In the genomic region with DNA sequence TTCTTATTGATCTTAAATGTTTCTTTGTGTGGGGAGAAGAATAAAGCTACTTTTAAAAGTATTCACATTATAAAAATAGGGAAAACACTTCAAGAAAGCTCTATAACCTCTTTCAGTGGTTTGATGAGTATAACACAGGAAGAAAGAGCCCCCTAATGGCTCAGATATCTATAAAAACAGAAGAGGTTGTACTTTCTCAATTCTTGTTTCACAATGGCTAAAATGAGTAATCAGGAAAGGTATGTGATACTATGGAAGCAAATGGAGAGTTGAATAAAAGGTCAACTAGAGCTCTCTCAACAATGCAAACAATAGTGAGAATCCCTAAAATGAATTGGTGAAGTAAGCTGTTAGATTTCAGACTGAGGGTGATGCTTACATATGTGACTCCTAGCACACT, we compare ENCODE assay signal across 12 cellular contexts.
DNase-seq lines count a peak whose midpoint lies in the region; ATAC-seq lines count a peak whose summit lies in the region.
"Had no signal": no experiment of that assay in that cellular context is flagged by ENCODE, and none has a peak within 500 bp of the region (broad histone marks: within the 10 kb centered on the region; RNA-seq: fewer than 3 reads in every experiment).

No MANE protein-coding gene starts in this region.

- H3K27me3 ChIP-seq in HUES64 (ENCODE audit: insufficient read depth, low read length): no peaks in the 10 kb centered on the region

- H3K4me3 Mint-ChIP-seq in stimulated activated naive CD8-positive, alpha-beta T cell treated with anti-CD3 and anti-CD28 coated beads, Interleukin-15, amount 100 ng/mL, for 72 hours: no peak overlapping the region
- H3K4me3 Mint-ChIP-seq: activated CD4-positive, alpha-beta T cell treated with anti-CD3 and anti-CD28 coated beads, Interleukin-2, amount 10 ng/mL, durations not matched to agents 7 days and 5 days; stimulated activated effector memory CD8-positive, alpha-beta T cell treated with anti-CD3 and anti-CD28 coated beads, Interleukin-12 subunit alpha, Interleukin-12 subunit beta, amount 100 ng/mL, for 72 hours had no signal

- H3K27ac Mint-ChIP-seq in stimulated activated naive CD8-positive, alpha-beta T cell treated with anti-CD3 and anti-CD28 coated beads, Interleukin-15, amount 100 ng/mL, for 72 hours: no peak overlapping the region
- H3K27ac Mint-ChIP-seq: activated CD4-positive, alpha-beta T cell treated with anti-CD3 and anti-CD28 coated beads, Interleukin-2, amount 10 ng/mL, durations not matched to agents 7 days and 5 days; stimulated activated effector memory CD8-positive, alpha-beta T cell treated with anti-CD3 and anti-CD28 coated beads, Interleukin-12 subunit alpha, Interleukin-12 subunit beta, amount 100 ng/mL, for 72 hours had no signal

- peaks cover 6 to 10% of the 10 kb centered on the region in 2 donors for H3K9me3 Mint-ChIP-seq in stimulated activated naive CD8-positive, alpha-beta T cell treated with anti-CD3 and anti-CD28 coated beads, Interleukin-15, amount 100 ng/mL, for 72 hours

- H3K9ac ChIP-seq in HUES64 (ENCODE audit: low read depth, low read length): no peak overlapping the region

- no peaks in the 10 kb centered on the region for H3K9me3 ChIP-seq in HUES64 (ENCODE audit: insufficient read depth, low read depth, low read length)

- no peak for ATAC-seq in stimulated activated naive CD8-positive, alpha-beta T cell treated with anti-CD3 and anti-CD28 coated beads, Interleukin-15, amount 100 ng/mL, for 72 hours
- ATAC-seq in GM21576 (IDR thresholded peaks at IDR 0.05; ENCODE audit: unreplicated experiment): no peak
- ATAC-seq: stimulated activated effector memory CD8-positive, alpha-beta T cell treated with anti-CD3 and anti-CD28 coated beads, Interleukin-12 subunit alpha, Interleukin-12 subunit beta, amount 100 ng/mL, for 72 hours had no signal

- H3K27me3 Mint-ChIP-seq in stimulated activated naive CD8-positive, alpha-beta T cell treated with anti-CD3 and anti-CD28 coated beads, Interleukin-15, amount 100 ng/mL, for 72 hours: no peaks in the 10 kb centered on the region
- H3K27me3 Mint-ChIP-seq: activated CD4-positive, alpha-beta T cell treated with anti-CD3 and anti-CD28 coated beads, Interleukin-2, amount 10 ng/mL, durations not matched to agents 7 days and 5 days had no signal

- in situ Hi-C loops in SK-MEL-5 (cut with HindIII; ENCODE audit: low pct_unique_long_range_greater_than_20kb, low sequenced_read_pairs): no loop called here

- DNase-seq in DMS53 treated with DMSO at 0.1 percent for 48 hours (lab: John Stamatoyannopoulos, UW; ENCODE audit: unreplicated experiment): peak; percentile 69
- DNase-seq in SK-MEL-5 (ENCODE audit: low read depth, low spot score): peak; percentile 39
- DNase-seq in foreskin melanocyte: peak; percentile 0
- no peak for DNase-seq in stimulated activated naive CD8-positive, alpha-beta T cell treated with anti-CD3 and anti-CD28 coated beads, Interleukin-15, amount 100 ng/mL, for 72 hours
- DNase-seq in midbrain (lab: John Stamatoyannopoulos, UW): no peak
- no peak for DNase-seq in HK-2 (ENCODE audit: unreplicated experiment)
- DNase-seq: activated CD4-positive, alpha-beta T cell treated with anti-CD3 and anti-CD28 coated beads, Interleukin-2, amount 10 ng/mL, durations not matched to agents 7 days and 5 days; anterior cingulate cortex; DMS79 treated with DMSO at 0.1 percent for 48 hours had no signal

- no peak overlapping the region for H3K27ac ChIP-seq in HUES64 (ENCODE audit: low read depth, low read length)

- H3K36me3 ChIP-seq in HUES64 (ENCODE audit: insufficient read depth, low read length): no peaks in the 10 kb centered on the region

- H3K4me1 ChIP-seq in HUES64 (ENCODE audit: insufficient read depth, low read length): peaks cover 7% of the 10 kb centered on the region

- peak overlapping the region; percentile 1; the same call in 1 of the 2 replicates for H3K4me3 ChIP-seq in HUES64 (ENCODE audit: low read length)

- H3K4me1 Mint-ChIP-seq in stimulated activated naive CD8-positive, alpha-beta T cell treated with anti-CD3 and anti-CD28 coated beads, Interleukin-15, amount 100 ng/mL, for 72 hours: no peaks in the 10 kb centered on the region
- H3K4me1 Mint-ChIP-seq: activated CD4-positive, alpha-beta T cell treated with anti-CD3 and anti-CD28 coated beads, Interleukin-2, amount 10 ng/mL, durations not matched to agents 7 days and 5 days; stimulated activated effector memory CD8-positive, alpha-beta T cell treated with anti-CD3 and anti-CD28 coated beads, Interleukin-12 subunit alpha, Interleukin-12 subunit beta, amount 100 ng/mL, for 72 hours had no signal

Comparison
In these comparisons a context has a peak if more than half of its experiments do, and no peak if none do; other contexts are left out.
1. DNase-seq: peak in DMS53 treated with DMSO at 0.1 percent for 48 hours (single experiment), SK-MEL-5 (single experiment) and foreskin melanocyte (single experiment); none in stimulated activated naive CD8-positive, alpha-beta T cell treated with anti-CD3 and anti-CD28 coated beads, Interleukin-15, amount 100 ng/mL, for 72 hours (0 of 2), midbrain (single experiment) and HK-2 (single experiment).